Comparison of ENCODE assay signal across 8 cellular contexts in the genomic region with DNA sequence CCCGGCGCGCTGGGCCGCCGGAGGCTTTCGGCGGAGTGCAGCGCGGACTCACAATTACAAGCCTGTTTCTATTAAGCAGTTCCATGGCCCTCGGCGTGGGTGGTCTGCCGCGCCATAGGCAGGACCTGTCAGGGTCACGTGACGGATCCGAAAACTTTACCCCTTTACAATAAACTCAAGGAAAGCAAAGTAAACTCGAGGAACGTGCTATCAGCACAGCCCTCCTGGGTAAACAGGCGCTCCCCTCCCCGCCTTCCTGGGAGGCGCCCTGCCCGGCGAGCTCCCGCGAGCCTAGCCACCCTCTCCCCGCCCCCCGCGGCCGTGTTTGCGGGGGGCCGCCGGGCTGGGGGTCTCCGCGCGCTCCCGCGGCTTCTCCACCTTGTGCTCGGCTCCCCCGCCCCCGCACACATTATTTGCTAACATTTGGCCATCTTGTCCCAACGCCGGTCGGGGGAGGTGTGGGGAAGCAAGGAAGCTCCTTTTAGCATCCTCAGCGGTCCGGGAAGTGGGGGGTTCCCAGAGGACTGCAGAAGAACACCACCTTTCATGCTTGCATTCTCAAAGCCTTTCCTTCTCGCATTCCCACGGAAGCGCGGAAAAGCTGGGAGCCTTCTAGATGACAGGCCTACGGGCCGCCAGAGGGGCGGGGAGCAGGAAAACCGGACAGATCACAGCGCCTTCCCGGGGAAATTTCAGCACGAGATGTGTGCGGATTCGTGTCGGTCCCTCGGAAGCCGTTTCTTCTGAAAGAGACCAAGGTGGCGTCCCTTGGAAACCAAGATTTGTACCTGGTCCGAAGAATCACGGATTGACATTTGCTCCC. TPM values are rescaled to one million over a fixed set of nuclear protein-coding genes. Genes with fewer than 3 reads are reported as not detected.
DNase-seq lines count a peak whose midpoint lies in the region; ATAC-seq and TF ChIP-seq lines count a peak whose summit lies in the region.

TSS of gene PTCH1 (minus strand) at position 236 of the 823 bp plus-strand sequence.

- ATAC-seq in mucosa of descending colon, result peak; percentile 92
- ATAC-seq in HG03025 (IDR thresholded peaks at IDR 0.05; ENCODE audit: low FRiP score, unreplicated experiment), result no peak
- no peak for ATAC-seq in GM18502 (IDR thresholded peaks at IDR 0.05; ENCODE audit: poor library complexity, unreplicated experiment)

- no peaks in the 10 kb centered on the region for H3K36me3 ChIP-seq in BLaER1 treated with 17β-estradiol and CSF1 and Interleukin-3, amounts not matched to agents 10 nM and 100 nM
- H3K36me3 ChIP-seq in HUES64 (ENCODE audit: insufficient read depth, low read length) (no peaks in the 10 kb centered on the region), mucosa of descending colon (ENCODE audit: low read depth) (no peaks in the 10 kb centered on the region), suprapubic skin (no peaks in the 10 kb centered on the region)

- peak; percentile 46 for DNase-seq in activated CD8-positive, alpha-beta memory T cell treated with anti-CD3 and anti-CD28 coated beads, Interleukin-2, amount 50 U/mL, for 4 hours
- no peak for DNase-seq in epithelial cell of proximal tubule (ENCODE audit: low read depth)
- DNase-seq in mucosa of descending colon, result peak; percentile 73 to 79 (median 76)
- DNase-seq in suprapubic skin (ENCODE audit: low spot score in 2 of 2), result peak in 1 of 2 donors; percentile 67

- peak within 1 kb of the TSS; percentile 67 to 79 (median 74) for H3K4me3 ChIP-seq in BLaER1 treated with 17β-estradiol and CSF1 and Interleukin-3, amounts not matched to agents 10 nM and 100 nM
- H3K4me3 ChIP-seq in HUES64 (ENCODE audit: low read length) (peak within 1 kb of the TSS; percentile 60), epithelial cell of proximal tubule (ENCODE audit: low read depth, low read length) (peak within 1 kb of the TSS; percentile 64), mucosa of descending colon (peak within 1 kb of the TSS; percentile 24), suprapubic skin (peak within 1 kb of the TSS; percentile 55)

- peaks cover 26 to 49% (median 38%) of the 10 kb centered on the region in 10 experiments for H3K4me1 ChIP-seq in BLaER1 treated with 17β-estradiol and CSF1 and Interleukin-3, amounts not matched to agents 10 nM and 100 nM
- H3K4me1 ChIP-seq in HUES64 (ENCODE audit: insufficient read depth, low read length) (peaks cover 34% of the 10 kb centered on the region), mucosa of descending colon (ENCODE audit: low read depth) (peaks cover 1% of the 10 kb centered on the region), suprapubic skin (peaks cover 22% of the 10 kb centered on the region)

- under 1% methylated on average over 64 of the region's 64 CpGs for WGBS in HUES64
- 13% methylated on average over 42 of the region's 64 CpGs for WGBS in suprapubic skin

- TF ChIP-seq CTCF in epithelial cell of proximal tubule (conservative IDR thresholded peaks at IDR 0.05; ENCODE audit: low read depth, low read length) (no peak), mucosa of descending colon (IDR thresholded peaks at IDR 0.05) (no peak), suprapubic skin (IDR thresholded peaks at IDR 0.05) (no peak)

- peaks cover 0 to 22% (median 13%) of the 10 kb centered on the region in 11 experiments; a peak in 19 of 22 replicates for H3K9me3 ChIP-seq in BLaER1 treated with 17β-estradiol and CSF1 and Interleukin-3, amounts not matched to agents 10 nM and 100 nM (replicated peaks in 1 of 11)
- H3K9me3 ChIP-seq in HUES64 (ENCODE audit: insufficient read depth, low read depth, low read length), result peaks cover 6% of the 10 kb centered on the region; the same call in 1 of the 2 replicates
- no peaks in the 10 kb centered on the region for H3K9me3 ChIP-seq in mucosa of descending colon
- no peaks in the 10 kb centered on the region for H3K9me3 ChIP-seq in suprapubic skin

- H4K20me1 ChIP-seq in BLaER1 treated with 17β-estradiol and CSF1 and Interleukin-3, amounts not matched to agents 10 nM and 100 nM, result peaks cover 0 to 6% (median 0%) of the 10 kb centered on the region in 11 experiments; a peak in 2 of 22 replicates

- TF ChIP-seq EP300 in suprapubic skin (IDR thresholded peaks at IDR 0.05), result no peak

- peaks cover 34 to 58% (median 56%) of the 10 kb centered on the region in 11 experiments for H3K27me3 ChIP-seq in BLaER1 treated with 17β-estradiol and CSF1 and Interleukin-3, amounts not matched to agents 10 nM and 100 nM
- H3K27me3 ChIP-seq in HUES64 (ENCODE audit: insufficient read depth, low read length) (peaks cover 98% of the 10 kb centered on the region), suprapubic skin (no peaks in the 10 kb centered on the region)

- peak within 1 kb of the TSS in 10 of 11 experiments; percentile 2 to 62 (median 46); a peak in 16 of 22 replicates for H3K27ac ChIP-seq in BLaER1 treated with 17β-estradiol and CSF1 and Interleukin-3, amounts not matched to agents 10 nM and 100 nM
- H3K27ac ChIP-seq in HUES64 (ENCODE audit: low read depth, low read length) (no peak within 1 kb of the TSS), suprapubic skin (no peak within 1 kb of the TSS)

- intact Hi-C loops in mucosa of descending colon (cut with DNase I, micrococcal nuclease), result no loop called here

- H3K4me2 ChIP-seq in BLaER1 treated with 17β-estradiol and CSF1 and Interleukin-3, amounts not matched to agents 10 nM and 100 nM, result peak within 1 kb of the TSS; percentile 94 to 100 (median 99)

- peak within 1 kb of the TSS; percentile 59 to 80 (median 73) for H3K9ac ChIP-seq in BLaER1 treated with 17β-estradiol and CSF1 and Interleukin-3, amounts not matched to agents 10 nM and 100 nM
- no peak within 1 kb of the TSS for H3K9ac ChIP-seq in HUES64 (ENCODE audit: low read depth, low read length)

- no peak for TF ChIP-seq POLR2A in suprapubic skin (IDR thresholded peaks at IDR 0.05)

RNA-seq across cellular contexts. Expression of gene PTCH1, which starts in this region (rescaled TPM):
- 13.8 TPM for polyA plus RNA-seq in HUES64 (2013, experiment 1 of 2)
- polyA plus RNA-seq in HUES64 (2013, experiment 2 of 2), result 13.1 TPM
- 1.7 and 3.5 TPM in 2 replicates for total RNA-seq in epithelial cell of proximal tubule
- total RNA-seq in mucosa of descending colon, result 10 to 100 TPM; 11.9 to 38.1 (median 32.1) TPM
- total RNA-seq in suprapubic skin, result 10 to 100 TPM in 3 of 4 donors, 1 to 10 TPM in 1; 9.9 to 59.0 (median 27.9) TPM

Comparison
In these comparisons a context has a peak if more than half of its experiments do, and no peak if none do; other contexts are left out.
1. H3K27ac ChIP-seq: peak in BLaER1 treated with 17β-estradiol and CSF1 and Interleukin-3, amounts not matched to agents 10 nM and 100 nM (10 of 11); none in HUES64 (single experiment) and suprapubic skin (single experiment).
2. Peak in every context shown above with its lines, with median percentiles within 50 percentile points of each other: H3K4me3 ChIP-seq.